8 cellular contexts compared by ENCODE assay signal in the genomic region with DNA sequence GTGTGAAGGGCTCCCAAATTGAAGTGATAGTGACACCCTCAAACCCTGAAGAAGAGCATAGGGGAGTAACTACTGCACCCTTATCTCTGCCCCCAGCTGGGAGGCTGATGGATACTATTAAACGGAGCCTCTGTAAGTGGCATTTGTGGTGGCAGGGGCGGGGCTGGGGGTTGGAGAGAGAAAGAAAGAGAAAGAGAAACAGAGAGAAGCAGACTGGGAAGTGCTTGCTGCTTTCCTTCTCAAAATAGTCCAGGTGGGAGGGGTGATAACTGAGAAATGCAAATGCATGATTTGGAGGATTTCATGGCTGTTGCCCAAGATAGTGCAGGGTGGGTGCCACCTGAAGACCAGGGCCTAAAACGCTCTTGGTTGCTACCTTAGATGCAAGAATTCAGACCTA.
A peak's percentile ranks its signal among the peaks of the same experiment; 100 is the strongest.
DNase-seq lines count a peak whose midpoint lies in the region; ATAC-seq lines count a peak whose summit lies in the region.

No MANE protein-coding gene starts in this region.

- peaks cover 0 to 7% of the 10 kb centered on the region in 2 donors for H3K9me3 Mint-ChIP-seq in stimulated activated naive CD8-positive, alpha-beta T cell treated with anti-CD3 and anti-CD28 coated beads, Interleukin-15, amount 100 ng/mL, for 72 hours

- no peaks in the 10 kb centered on the region for H3K27me3 Mint-ChIP-seq in stimulated activated naive CD8-positive, alpha-beta T cell treated with anti-CD3 and anti-CD28 coated beads, Interleukin-15, amount 100 ng/mL, for 72 hours

- DNase-seq in activated CD8-positive, alpha-beta memory T cell treated with anti-CD3 and anti-CD28 coated beads for 24 hours = peak; percentile 73
- no peak for DNase-seq in activated CD8-positive, alpha-beta memory T cell treated with anti-CD3 and anti-CD28 coated beads, Interleukin-2, amount 50 U/mL, for 48 hours
- DNase-seq in activated T-helper 1 cell treated with Interleukin-2 at 50 U/mL for 16 hours (ENCODE audit: low read depth) (peak; percentile 8), KG1 (lab: John Stamatoyannopoulos, UW) (no peak), cerebellar cortex (ENCODE audit: low spot score) (no peak)
- DNase-seq in stimulated activated naive CD8-positive, alpha-beta T cell treated with anti-CD3 and anti-CD28 coated beads, Interleukin-15, amount 100 ng/mL, for 72 hours = peak; percentile 26 to 42

- H3K27ac Mint-ChIP-seq in stimulated activated naive CD8-positive, alpha-beta T cell treated with anti-CD3 and anti-CD28 coated beads, Interleukin-15, amount 100 ng/mL, for 72 hours = peak overlapping the region; percentile 75 to 80

- H3K4me3 Mint-ChIP-seq in stimulated activated naive CD8-positive, alpha-beta T cell treated with anti-CD3 and anti-CD28 coated beads, Interleukin-15, amount 100 ng/mL, for 72 hours = peak overlapping the region; percentile 20 to 61

- peak; percentile 91 for ATAC-seq in HG03460 (IDR thresholded peaks at IDR 0.05; ENCODE audit: unreplicated experiment)
- ATAC-seq in stimulated activated naive CD8-positive, alpha-beta T cell treated with anti-CD3 and anti-CD28 coated beads, Interleukin-15, amount 100 ng/mL, for 72 hours = peak; percentile 85
- ATAC-seq in HG02970 (IDR thresholded peaks at IDR 0.05; ENCODE audit: low FRiP score, unreplicated experiment) = no peak

- peaks cover 46% of the 10 kb centered on the region for H3K4me1 Mint-ChIP-seq in stimulated activated naive CD8-positive, alpha-beta T cell treated with anti-CD3 and anti-CD28 coated beads, Interleukin-15, amount 100 ng/mL, for 72 hours

Comparison
In these comparisons a context has a peak if more than half of its experiments do, and no peak if none do; other contexts are left out.
1. DNase-seq: peak in activated CD8-positive, alpha-beta memory T cell treated with anti-CD3 and anti-CD28 coated beads for 24 hours (single experiment), activated T-helper 1 cell treated with Interleukin-2 at 50 U/mL for 16 hours (single experiment) and stimulated activated naive CD8-positive, alpha-beta T cell treated with anti-CD3 and anti-CD28 coated beads, Interleukin-15, amount 100 ng/mL, for 72 hours (2 of 2); none in activated CD8-positive, alpha-beta memory T cell treated with anti-CD3 and anti-CD28 coated beads, Interleukin-2, amount 50 U/mL, for 48 hours (single experiment), KG1 (single experiment) and cerebellar cortex (single experiment).